1 cellular context compared by ENCODE assay signal in the genomic region with DNA sequence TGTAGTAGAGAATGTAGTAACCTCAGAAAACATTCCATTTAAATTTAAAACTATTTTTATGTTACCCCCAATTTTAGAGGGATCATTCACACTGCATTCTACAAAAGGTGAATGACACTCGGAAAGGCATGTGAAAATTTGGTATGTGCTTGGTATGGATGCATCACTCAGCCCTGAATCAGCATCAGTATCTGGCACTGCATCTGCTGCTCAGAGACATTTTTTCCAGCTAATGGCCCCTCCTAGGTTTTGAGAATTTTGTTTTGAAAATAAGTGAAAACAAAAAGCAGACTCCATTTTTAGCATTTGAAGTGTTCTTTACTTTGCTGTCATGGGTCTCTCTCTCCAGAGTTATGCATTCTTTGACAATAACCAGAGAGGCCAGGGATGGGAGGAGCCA.
TF ChIP-seq lines count a peak whose summit lies in the region.

No MANE protein-coding gene starts in this region.

TF ChIP-seq in SK-N-SH, 30 proteins besides CTCF, POLR2A, EP300 and RAD21 (continued from another document):
- TF ChIP-seq, protein P1, sequence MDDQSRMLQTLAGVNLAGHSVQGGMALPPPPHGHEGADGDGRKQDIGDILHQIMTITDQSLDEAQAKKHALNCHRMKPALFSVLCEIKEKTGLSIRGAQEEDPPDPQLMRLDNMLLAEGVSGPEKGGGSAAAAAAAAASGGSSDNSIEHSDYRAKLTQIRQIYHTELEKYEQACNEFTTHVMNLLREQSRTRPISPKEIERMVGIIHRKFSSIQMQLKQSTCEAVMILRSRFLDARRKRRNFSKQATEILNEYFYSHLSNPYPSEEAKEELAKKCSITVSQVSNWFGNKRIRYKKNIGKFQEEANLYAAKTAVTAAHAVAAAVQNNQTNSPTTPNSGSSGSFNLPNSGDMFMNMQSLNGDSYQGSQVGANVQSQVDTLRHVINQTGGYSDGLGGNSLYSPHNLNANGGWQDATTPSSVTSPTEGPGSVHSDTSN (IDR thresholded peaks at IDR 0.05), result peak; percentile 33
- TF ChIP-seq POLR2AphosphoS5 (IDR thresholded peaks at IDR 0.05; ENCODE audit: low read depth, low read length) (no peak), SIN3A (IDR thresholded peaks at IDR 0.05; ENCODE audit: borderline replicate concordance, low read depth, low read length) (no peak), JUND (IDR thresholded peaks at IDR 0.05) (peak; percentile 52; the same call in 1 of the 2 replicates), TEAD4 (IDR thresholded peaks at IDR 0.05; ENCODE audit: borderline replicate concordance, insufficient read depth) (0 out of 2 replicates have a peak, but pooled peaks have one; percentile 18), TCF12 (IDR thresholded peaks at IDR 0.05) (peak; percentile 64), RXRA (IDR thresholded peaks at IDR 0.05; ENCODE audit: borderline replicate concordance, low read depth) (peak; percentile 29; the same call in 1 of the 2 replicates), MXI1 (IDR thresholded peaks at IDR 0.05; ENCODE audit: low read depth, low read length) (no peak), CHD2 (IDR thresholded peaks at IDR 0.05; ENCODE audit: low read length, partially characterized antibody) (no peak), RCOR1 (IDR thresholded peaks at IDR 0.05; ENCODE audit: low read length) (no peak), RFX5 (IDR thresholded peaks at IDR 0.05; ENCODE audit: low read length) (no peak), ELF1 (IDR thresholded peaks at IDR 0.05) (no peak), FOXJ3 (CRISPR knock-in tag; IDR thresholded peaks at IDR 0.05) (no peak), SMC3 (IDR thresholded peaks at IDR 0.05; ENCODE audit: low read depth, low read length) (no peak), FOSL2 (IDR thresholded peaks at IDR 0.05; ENCODE audit: borderline replicate concordance, low read depth) (peak; percentile 65; the same call in 1 of the 2 replicates), NFIC (IDR thresholded peaks at IDR 0.05; ENCODE audit: borderline replicate concordance) (peak; percentile 34; the same call in 1 of the 2 replicates), NRF1 (IDR thresholded peaks at IDR 0.05; ENCODE audit: low read depth, low read length) (no peak)
- TF ChIP-seq, protein P2, sequence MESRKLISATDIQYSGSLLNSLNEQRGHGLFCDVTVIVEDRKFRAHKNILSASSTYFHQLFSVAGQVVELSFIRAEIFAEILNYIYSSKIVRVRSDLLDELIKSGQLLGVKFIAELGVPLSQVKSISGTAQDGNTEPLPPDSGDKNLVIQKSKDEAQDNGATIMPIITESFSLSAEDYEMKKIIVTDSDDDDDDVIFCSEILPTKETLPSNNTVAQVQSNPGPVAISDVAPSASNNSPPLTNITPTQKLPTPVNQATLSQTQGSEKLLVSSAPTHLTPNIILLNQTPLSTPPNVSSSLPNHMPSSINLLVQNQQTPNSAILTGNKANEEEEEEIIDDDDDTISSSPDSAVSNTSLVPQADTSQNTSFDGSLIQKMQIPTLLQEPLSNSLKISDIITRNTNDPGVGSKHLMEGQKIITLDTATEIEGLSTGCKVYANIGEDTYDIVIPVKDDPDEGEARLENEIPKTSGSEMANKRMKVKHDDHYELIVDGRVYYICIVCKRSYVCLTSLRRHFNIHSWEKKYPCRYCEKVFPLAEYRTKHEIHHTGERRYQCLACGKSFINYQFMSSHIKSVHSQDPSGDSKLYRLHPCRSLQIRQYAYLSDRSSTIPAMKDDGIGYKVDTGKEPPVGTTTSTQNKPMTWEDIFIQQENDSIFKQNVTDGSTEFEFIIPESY (IDR thresholded peaks at IDR 0.05; ENCODE audit: borderline replicate concordance, low read depth), result no peak
- TF ChIP-seq, protein P3, sequence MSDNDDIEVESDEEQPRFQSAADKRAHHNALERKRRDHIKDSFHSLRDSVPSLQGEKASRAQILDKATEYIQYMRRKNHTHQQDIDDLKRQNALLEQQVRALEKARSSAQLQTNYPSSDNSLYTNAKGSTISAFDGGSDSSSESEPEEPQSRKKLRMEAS (IDR thresholded peaks at IDR 0.05; ENCODE audit: low read depth), result no peak
- TF ChIP-seq, protein P4, sequence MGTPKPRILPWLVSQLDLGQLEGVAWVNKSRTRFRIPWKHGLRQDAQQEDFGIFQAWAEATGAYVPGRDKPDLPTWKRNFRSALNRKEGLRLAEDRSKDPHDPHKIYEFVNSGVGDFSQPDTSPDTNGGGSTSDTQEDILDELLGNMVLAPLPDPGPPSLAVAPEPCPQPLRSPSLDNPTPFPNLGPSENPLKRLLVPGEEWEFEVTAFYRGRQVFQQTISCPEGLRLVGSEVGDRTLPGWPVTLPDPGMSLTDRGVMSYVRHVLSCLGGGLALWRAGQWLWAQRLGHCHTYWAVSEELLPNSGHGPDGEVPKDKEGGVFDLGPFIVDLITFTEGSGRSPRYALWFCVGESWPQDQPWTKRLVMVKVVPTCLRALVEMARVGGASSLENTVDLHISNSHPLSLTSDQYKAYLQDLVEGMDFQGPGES (IDR thresholded peaks at IDR 0.05; ENCODE audit: low read depth, low read length), result no peak
- TF ChIP-seq, protein P5, sequence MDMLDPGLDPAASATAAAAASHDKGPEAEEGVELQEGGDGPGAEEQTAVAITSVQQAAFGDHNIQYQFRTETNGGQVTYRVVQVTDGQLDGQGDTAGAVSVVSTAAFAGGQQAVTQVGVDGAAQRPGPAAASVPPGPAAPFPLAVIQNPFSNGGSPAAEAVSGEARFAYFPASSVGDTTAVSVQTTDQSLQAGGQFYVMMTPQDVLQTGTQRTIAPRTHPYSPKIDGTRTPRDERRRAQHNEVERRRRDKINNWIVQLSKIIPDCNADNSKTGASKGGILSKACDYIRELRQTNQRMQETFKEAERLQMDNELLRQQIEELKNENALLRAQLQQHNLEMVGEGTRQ (IDR thresholded peaks at IDR 0.05; ENCODE audit: borderline replicate concordance, low read depth, low read length), result no peak
- TF ChIP-seq, protein P6, sequence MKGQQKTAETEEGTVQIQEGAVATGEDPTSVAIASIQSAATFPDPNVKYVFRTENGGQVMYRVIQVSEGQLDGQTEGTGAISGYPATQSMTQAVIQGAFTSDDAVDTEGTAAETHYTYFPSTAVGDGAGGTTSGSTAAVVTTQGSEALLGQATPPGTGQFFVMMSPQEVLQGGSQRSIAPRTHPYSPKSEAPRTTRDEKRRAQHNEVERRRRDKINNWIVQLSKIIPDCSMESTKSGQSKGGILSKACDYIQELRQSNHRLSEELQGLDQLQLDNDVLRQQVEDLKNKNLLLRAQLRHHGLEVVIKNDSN (IDR thresholded peaks at IDR 0.05; ENCODE audit: borderline replicate concordance, low read depth), result no peak
